9 cellular contexts compared by ENCODE assay signal in the genomic region with DNA sequence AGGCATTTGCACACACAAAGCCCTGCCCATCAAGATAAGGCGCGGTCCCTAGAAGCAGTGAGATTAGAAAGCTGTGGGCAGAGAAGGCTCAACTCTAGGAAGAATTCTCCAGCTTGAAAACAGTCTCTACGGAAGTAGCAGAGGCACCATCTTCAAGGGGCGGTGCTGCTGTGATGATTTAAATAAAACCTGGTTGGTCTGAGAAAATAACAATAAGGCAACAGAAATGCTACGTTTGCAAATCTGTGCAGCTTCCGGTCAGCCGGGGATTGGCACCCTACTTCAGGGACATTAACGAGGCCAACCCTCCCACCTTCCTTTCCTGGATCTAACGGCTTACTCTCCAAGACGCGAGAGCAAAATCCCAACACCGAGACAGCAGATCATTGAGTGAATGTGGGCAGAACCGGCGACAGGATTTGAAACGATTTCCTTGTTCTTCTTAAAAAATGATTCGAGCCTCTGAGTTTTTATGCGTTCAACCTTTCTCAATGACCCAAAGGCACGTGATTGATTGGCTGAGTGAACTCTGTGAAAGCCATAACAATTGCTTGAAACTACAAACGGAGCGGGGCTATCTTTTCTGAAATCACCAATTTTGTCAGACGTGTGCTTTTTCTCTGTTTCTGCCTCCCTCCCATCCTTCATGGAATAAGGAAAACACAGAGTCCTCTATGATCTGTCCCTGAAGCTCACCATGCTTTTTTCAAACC.
A peak's percentile ranks its signal among the peaks of the same experiment; 100 is the strongest.
DNase-seq lines count a peak whose midpoint lies in the region; ATAC-seq and TF ChIP-seq lines count a peak whose summit lies in the region.
"Had no signal": no experiment of that assay in that cellular context is flagged by ENCODE, and none has a peak within 500 bp of the region (broad histone marks: within the 10 kb centered on the region; RNA-seq: fewer than 3 reads in every experiment).

No MANE protein-coding gene starts in this region.

- no peaks in the 10 kb centered on the region for H3K79me2 ChIP-seq in hepatocyte

- H3K4me2 ChIP-seq in hepatocyte = peak overlapping the region; percentile 76

- no peaks in the 10 kb centered on the region for H3K36me3 Mint-ChIP-seq in activated B cell treated with CpG ODN at 0.5 μM for 24 hours (ENCODE audit: low read depth)
- H3K36me3 Mint-ChIP-seq: activated naive CD4-positive, alpha-beta T cell treated with anti-CD3 and anti-CD28 coated beads, Interleukin-2, amount 10 ng/mL, durations not matched to agents 7 days and 5 days had no signal

- peaks cover 5% of the 10 kb centered on the region for H3K4me1 Mint-ChIP-seq in activated B cell treated with CpG ODN at 0.5 μM for 24 hours

- H3K9me3 Mint-ChIP-seq in activated B cell treated with CpG ODN at 0.5 μM for 24 hours = no peaks in the 10 kb centered on the region
- H3K9me3 Mint-ChIP-seq: activated naive CD4-positive, alpha-beta T cell treated with anti-CD3 and anti-CD28 coated beads, Interleukin-2, amount 10 ng/mL, durations not matched to agents 7 days and 5 days had no signal

- WGBS in hepatocyte (ENCODE audit: low lambda C conversion rate, missing lambda C conversion rate) = 19% methylated on average over 21 of the region's 21 CpGs

- DNase-seq in activated B cell treated with CpG ODN at 0.5 μM for 24 hours (no peak), hepatocyte (ENCODE audit: low spot score) (no peak), renal cortical epithelial cell (ENCODE audit: low read depth) (peak; percentile 17), ecto neural progenitor cell (ENCODE audit: low spot score) (no peak), GM19240 (ENCODE audit: insufficient read length, low spot score) (no peak)
- DNase-seq: activated naive CD4-positive, alpha-beta T cell treated with anti-CD3 and anti-CD28 coated beads, Interleukin-2, amount 10 ng/mL, durations not matched to agents 7 days and 5 days had no signal

- TF ChIP-seq CTCF in activated B cell treated with CpG ODN at 0.5 μM for 24 hours (IDR thresholded peaks at IDR 0.05) (no peak), hepatocyte (IDR thresholded peaks at IDR 0.05; ENCODE audit: poor library complexity) (no peak)

- H2AFZ ChIP-seq in hepatocyte = peak overlapping the region; percentile 85

- ATAC-seq in activated B cell treated with CpG ODN at 0.5 μM for 24 hours (ENCODE audit: low read depth) = no peak
- ATAC-seq in HG03469 (IDR thresholded peaks at IDR 0.05; ENCODE audit: unreplicated experiment) = no peak
- ATAC-seq in HG03025 (IDR thresholded peaks at IDR 0.05; ENCODE audit: low FRiP score, unreplicated experiment) = no peak

- H4K20me1 ChIP-seq in hepatocyte (ENCODE audit: insufficient read depth, poor library complexity, severe bottlenecking) = no peaks in the 10 kb centered on the region

- H3K4me3 ChIP-seq in hepatocyte = peak overlapping the region; percentile 14

- CTCF ChIA-PET in activated B cell treated with CpG ODN at 0.5 μM for 24 hours (lab: Charles Lee) = no interaction called here

- H3K36me3 ChIP-seq in ES-I3 (ENCODE audit: insufficient read depth, low read length) (no peaks in the 10 kb centered on the region), hepatocyte (replicated peaks; ENCODE audit: insufficient read depth, low read depth) (no peaks in the 10 kb centered on the region)

- H3K9ac ChIP-seq in ES-I3 (ENCODE audit: low read depth, low read length) = peak overlapping the region; percentile 44; the same call in 1 of the 2 replicates

- no peak overlapping the region for H3K27ac Mint-ChIP-seq in activated B cell treated with CpG ODN at 0.5 μM for 24 hours
- H3K27ac Mint-ChIP-seq: activated naive CD4-positive, alpha-beta T cell treated with anti-CD3 and anti-CD28 coated beads, Interleukin-2, amount 10 ng/mL, durations not matched to agents 7 days and 5 days had no signal

- intact Hi-C loops in activated B cell treated with CpG ODN at 0.5 μM for 24 hours (cut with micrococcal nuclease) = loop anchor here (10.0 kb wide), 1 partner anchor 134 kb away; no protein-coding TSS in a partner anchor

- H3K9me2 ChIP-seq in hepatocyte (replicated peaks; ENCODE audit: insufficient read depth) = no peaks in the 10 kb centered on the region

- H3K27ac ChIP-seq in hepatocyte = peak overlapping the region; percentile 32

- POLR2A ChIA-PET in activated B cell treated with CpG ODN at 0.5 μM for 24 hours (lab: Charles Lee) = no interaction called here

- H3K4me3 Mint-ChIP-seq in activated B cell treated with CpG ODN at 0.5 μM for 24 hours = peak overlapping the region; percentile 24
- H3K4me3 Mint-ChIP-seq: activated naive CD4-positive, alpha-beta T cell treated with anti-CD3 and anti-CD28 coated beads, Interleukin-2, amount 10 ng/mL, durations not matched to agents 7 days and 5 days had no signal

- H3K27me3 Mint-ChIP-seq in activated B cell treated with CpG ODN at 0.5 μM for 24 hours = peaks cover 33% of the 10 kb centered on the region

- no peaks in the 10 kb centered on the region for H3K27me3 ChIP-seq in hepatocyte

- H3K4me1 ChIP-seq in ES-I3 (ENCODE audit: insufficient read depth, low read length) (peaks cover 15% of the 10 kb centered on the region; the same call in 1 of the 2 replicates), hepatocyte (ENCODE audit: insufficient read depth) (peaks cover 10% of the 10 kb centered on the region)

- no peaks in the 10 kb centered on the region for H3K9me3 ChIP-seq in ES-I3 (ENCODE audit: control insufficient read depth, insufficient read depth, low read length)
- no peaks in the 10 kb centered on the region for H3K9me3 ChIP-seq in hepatocyte (ENCODE audit: low read depth)
